ENCODE assay signal across 25 cellular contexts in the genomic region with DNA sequence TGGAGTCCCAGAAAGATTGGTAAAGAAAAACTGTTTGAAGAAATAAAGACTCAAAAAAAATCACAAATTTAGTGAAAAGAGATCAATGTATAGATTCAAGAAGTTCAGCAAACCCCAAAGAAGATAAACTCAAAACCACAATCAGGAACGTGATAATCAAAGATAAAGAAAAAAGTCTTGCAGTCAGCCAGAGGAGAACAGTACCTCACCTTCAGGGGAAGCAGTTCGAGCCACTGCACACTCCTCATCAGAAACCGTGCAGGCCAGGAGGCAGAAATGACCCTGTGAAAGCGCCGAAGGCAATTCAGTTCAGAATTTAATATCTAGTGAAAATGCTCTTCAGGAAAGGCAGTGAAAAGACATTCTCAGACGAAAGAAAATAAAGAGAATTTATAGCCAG. TPM values are rescaled to one million over a fixed set of nuclear protein-coding genes. Genes with fewer than 3 reads are reported as not detected.
DNase-seq lines count a peak whose midpoint lies in the region; ATAC-seq lines count a peak whose summit lies in the region.
"Had no signal": no experiment of that assay in that cellular context is flagged by ENCODE, and none has a peak within 500 bp of the region (broad histone marks: within the 10 kb centered on the region; RNA-seq: fewer than 3 reads in every experiment).

No MANE protein-coding gene starts in this region.

- peaks cover 6% of the 10 kb centered on the region for H3K4me1 Mint-ChIP-seq in activated T-helper 17 cell treated with anti-CD3 and anti-CD28 coated beads, Interleukin-2, amount 50 U/mL, for 72 hours
- H3K4me1 Mint-ChIP-seq in stimulated activated naive B cell treated with anti-CD40 and anti-IgM and Interleukin-4, amounts not matched to agents 10 μg/mL and 1 μg/mL and 100 μg/mL, for 72 hours: peaks cover 16 to 30% of the 10 kb centered on the region in 2 donors
- H3K4me1 Mint-ChIP-seq: brain, WTC11 had no signal

- H3K9me3 Mint-ChIP-seq in activated T-helper 17 cell treated with anti-CD3 and anti-CD28 coated beads, Interleukin-2, amount 50 U/mL, for 72 hours: peaks cover 15% of the 10 kb centered on the region
- peaks cover 10 to 16% of the 10 kb centered on the region in 2 donors for H3K9me3 Mint-ChIP-seq in stimulated activated naive B cell treated with anti-CD40 and anti-IgM and Interleukin-4, amounts not matched to agents 10 μg/mL and 1 μg/mL and 100 μg/mL, for 72 hours

- H3K36me3 Mint-ChIP-seq in activated T-helper 17 cell treated with anti-CD3 and anti-CD28 coated beads, Interleukin-2, amount 50 U/mL, for 72 hours (ENCODE audit: low read depth): no peaks in the 10 kb centered on the region
- peaks cover 13 to 14% of the 10 kb centered on the region in 2 donors for H3K36me3 Mint-ChIP-seq in stimulated activated naive B cell treated with anti-CD40 and anti-IgM and Interleukin-4, amounts not matched to agents 10 μg/mL and 1 μg/mL and 100 μg/mL, for 72 hours
- H3K36me3 Mint-ChIP-seq: brain had no signal

- H3K4me3 Mint-ChIP-seq in activated T-helper 17 cell treated with anti-CD3 and anti-CD28 coated beads, Interleukin-2, amount 50 U/mL, for 72 hours: no peak overlapping the region
- H3K4me3 Mint-ChIP-seq in stimulated activated naive B cell treated with anti-CD40 and anti-IgM and Interleukin-4, amounts not matched to agents 10 μg/mL and 1 μg/mL and 100 μg/mL, for 72 hours: peak overlapping the region; percentile 0 to 58
- H3K4me3 Mint-ChIP-seq: brain; HFFc6; stimulated activated naive CD8-positive, alpha-beta T cell treated with anti-CD3 and anti-CD28 coated beads, Interleukin-15, amount 100 ng/mL, for 72 hours; WTC11 had no signal

- H3K4me1 ChIP-seq in HAP-1: no peaks in the 10 kb centered on the region
- H3K4me1 ChIP-seq: A549, left lung, vagina had no signal

- DNase-seq in activated effector memory CD4-positive, alpha-beta T cell treated with anti-CD3 and anti-CD28 coated beads, Interleukin-2, amount 50 U/mL, for 16 hours: peak; percentile 44
- no peak for DNase-seq in activated effector memory CD4-positive, alpha-beta T cell treated with Interleukin-2 at 50 U/mL for 16 hours
- peak; percentile 43 for DNase-seq in KBM-7
- no peak for DNase-seq in stimulated activated naive B cell treated with anti-CD40 and anti-IgM and Interleukin-4, amounts not matched to agents 10 μg/mL and 1 μg/mL and 100 μg/mL, for 72 hours
- DNase-seq in NCI-H2029 (lab: John Stamatoyannopoulos, UW): no peak
- DNase-seq in HAP-1 (ENCODE audit: low spot score in 2 of 2): no peak
- DNase-seq: activated gamma-delta T cell; DND-41; GM23248; HFFc6; hypothalamus; mesendoderm; NCI-H446 treated with DMSO at 0.1 percent for 48 hours; NCI-H82; occipital lobe; Right ventricle myocardium superior; stimulated activated naive CD8-positive, alpha-beta T cell treated with anti-CD3 and anti-CD28 coated beads, Interleukin-15, amount 100 ng/mL, for 72 hours; T-helper 9 cell had no signal

- H3K4me3 ChIP-seq in HAP-1: no peak overlapping the region
- H3K4me3 ChIP-seq: A549, GM23248, left lung, vagina had no signal

- H3K27me3 ChIP-seq in HAP-1 (ENCODE audit: low read depth): no peaks in the 10 kb centered on the region
- H3K27me3 ChIP-seq: vagina had no signal

- in situ Hi-C loops in KBM-7 (cut with MboI; ENCODE audit: low pct_unique_long_range_greater_than_20kb, low sequenced_read_pairs): no loop called here
- in situ Hi-C loops in HAP-1 (cut with MboI; ENCODE audit: low sequenced_read_pairs): no loop called here

- no peaks in the 10 kb centered on the region for H3K27me3 Mint-ChIP-seq in activated T-helper 17 cell treated with anti-CD3 and anti-CD28 coated beads, Interleukin-2, amount 50 U/mL, for 72 hours
- peaks cover 0 to 7% of the 10 kb centered on the region in 2 donors for H3K27me3 Mint-ChIP-seq in stimulated activated naive B cell treated with anti-CD40 and anti-IgM and Interleukin-4, amounts not matched to agents 10 μg/mL and 1 μg/mL and 100 μg/mL, for 72 hours

- H3K36me3 ChIP-seq in HAP-1 (replicated peaks): no peaks in the 10 kb centered on the region
- H3K36me3 ChIP-seq: left lung, vagina had no signal

- H3K9me3 ChIP-seq in HAP-1: peaks cover 2% of the 10 kb centered on the region
- H3K9me3 ChIP-seq: vagina had no signal

- no peak for ATAC-seq in activated T-helper 17 cell treated with anti-CD3 and anti-CD28 coated beads, Interleukin-2, amount 50 U/mL, for 72 hours (replicated peaks)
- ATAC-seq in stimulated activated naive B cell treated with anti-CD40 and anti-IgM and Interleukin-4, amounts not matched to agents 10 μg/mL and 1 μg/mL and 100 μg/mL, for 72 hours (replicated peaks): peak; percentile 50 to 60
- ATAC-seq in GM18520 (IDR thresholded peaks at IDR 0.05; ENCODE audit: unreplicated experiment): no peak
- ATAC-seq: A549; left lung; stimulated activated naive CD8-positive, alpha-beta T cell treated with anti-CD3 and anti-CD28 coated beads, Interleukin-15, amount 100 ng/mL, for 72 hours; WTC11 had no signal

- H3K27ac Mint-ChIP-seq in activated T-helper 17 cell treated with anti-CD3 and anti-CD28 coated beads, Interleukin-2, amount 50 U/mL, for 72 hours: peak overlapping the region; percentile 28
- H3K27ac Mint-ChIP-seq in stimulated activated naive B cell treated with anti-CD40 and anti-IgM and Interleukin-4, amounts not matched to agents 10 μg/mL and 1 μg/mL and 100 μg/mL, for 72 hours: no peak overlapping the region
- H3K27ac Mint-ChIP-seq: brain, HFFc6, WTC11 had no signal

RNA-seq across cellular contexts. Expression of a gene that starts 13.4 kb away (rescaled TPM):
- 10 to 100 TPM; 52.6 to 86.2 TPM for total RNA-seq in activated T-helper 17 cell treated with anti-CD3 and anti-CD28 coated beads, Interleukin-2, amount 50 U/mL, for 72 hours

RNA-seq across cellular contexts. Expression of a gene that starts 29.6 kb away (rescaled TPM):
- 100 to 1,000 TPM in 1 of 2 donors, 10 to 100 TPM in 1; 88.9 to 136 TPM for total RNA-seq in activated T-helper 17 cell treated with anti-CD3 and anti-CD28 coated beads, Interleukin-2, amount 50 U/mL, for 72 hours

RNA-seq across cellular contexts. Expression of a gene that starts 42.3 kb away (rescaled TPM):
- total RNA-seq in activated T-helper 17 cell treated with anti-CD3 and anti-CD28 coated beads, Interleukin-2, amount 50 U/mL, for 72 hours: 10 to 100 TPM; 76.5 to 78.8 TPM

Comparison
In these comparisons a context has a peak if more than half of its experiments do, and no peak if none do; other contexts are left out.
1. DNase-seq: peak in activated effector memory CD4-positive, alpha-beta T cell treated with anti-CD3 and anti-CD28 coated beads, Interleukin-2, amount 50 U/mL, for 16 hours (single experiment) and KBM-7 (single experiment); none in activated effector memory CD4-positive, alpha-beta T cell treated with Interleukin-2 at 50 U/mL for 16 hours (single experiment), stimulated activated naive B cell treated with anti-CD40 and anti-IgM and Interleukin-4, amounts not matched to agents 10 μg/mL and 1 μg/mL and 100 μg/mL, for 72 hours (single experiment), NCI-H2029 (single experiment) and HAP-1 (0 of 2).
2. ATAC-seq: peak in stimulated activated naive B cell treated with anti-CD40 and anti-IgM and Interleukin-4, amounts not matched to agents 10 μg/mL and 1 μg/mL and 100 μg/mL, for 72 hours (2 of 2); none in activated T-helper 17 cell treated with anti-CD3 and anti-CD28 coated beads, Interleukin-2, amount 50 U/mL, for 72 hours (single experiment) and GM18520 (single experiment).